1 cellular context compared by ENCODE assay signal in genomic region chr10:91220194-91220953, GRCh38.
TF ChIP-seq lines count a peak whose summit lies in the region.

PCGF5 (plus strand) TSS chr10:91220663; CDS start chr10:91222872, 2,209 bp downstream.

TF ChIP-seq in GM12878, 131 proteins besides CTCF, POLR2A, EP300 and RAD21 (continued from another document):
- TF ChIP-seq NKRF (conservative IDR thresholded peaks at IDR 0.05) = peak; percentile 66
- TF ChIP-seq ZBTB40 (IDR thresholded peaks at IDR 0.05; ENCODE audit: borderline replicate concordance) = no peak
- TF ChIP-seq ZBED1 (IDR thresholded peaks at IDR 0.05; ENCODE audit: borderline replicate concordance) = no peak
- TF ChIP-seq SPI1 (IDR thresholded peaks at IDR 0.05; ENCODE audit: borderline replicate concordance, insufficient read depth, low read depth, low read length) = no peak
- TF ChIP-seq HDGF (IDR thresholded peaks at IDR 0.05) = no peak
